ENCODE assay signal across 8 cellular contexts in the genomic region with DNA sequence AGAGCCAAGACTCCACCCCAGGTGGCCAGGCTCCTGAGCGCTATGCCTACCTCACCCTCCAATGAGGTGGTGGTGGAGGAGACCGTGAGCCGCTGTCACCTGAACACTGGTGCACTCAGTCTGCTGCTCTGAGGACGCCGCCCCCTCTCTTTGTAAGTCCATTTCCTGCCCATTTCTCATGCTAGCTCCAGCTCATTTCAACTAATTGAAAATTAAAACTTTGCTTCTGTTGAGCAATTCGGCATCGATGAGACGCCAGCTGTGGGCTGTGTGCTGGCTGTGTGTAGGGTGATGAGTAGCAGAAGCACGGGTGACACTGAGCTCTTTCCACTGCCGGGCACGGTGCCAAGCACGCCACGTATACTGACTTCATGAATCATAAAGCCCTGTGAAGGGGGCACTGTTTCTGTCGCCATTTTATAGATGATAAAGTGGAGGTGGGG. TPM values are rescaled to one million over a fixed set of nuclear protein-coding genes. Genes with fewer than 3 reads are reported as not detected.
DNase-seq lines count a peak whose midpoint lies in the region; ATAC-seq, FAIRE-seq and TF ChIP-seq lines count a peak whose summit lies in the region.

No MANE protein-coding gene starts in this region.

- H3K4me3 ChIP-seq in bronchial epithelial cell (ENCODE audit: low read depth, low read length) = no peak overlapping the region
- peak overlapping the region in 1 of 2 donors; percentile 4 for H3K4me3 ChIP-seq in muscle layer of duodenum (ENCODE audit: low read depth in 1 of 2, low read length in 2 of 2)

- H3K27me3 Mint-ChIP-seq in stimulated activated memory B cell treated with anti-CD40 and anti-IgM and Interleukin-4, amounts not matched to agents 10 μg/mL and 1 μg/mL and 100 μg/mL, for 72 hours = no peaks in the 10 kb centered on the region

- FAIRE-seq in bronchial epithelial cell (lab: Jason Lieb, UNC) = no peak

- no peak for TF ChIP-seq CTCF in bronchial epithelial cell (IDR thresholded peaks at IDR 0.05; ENCODE audit: insufficient read depth, low read length, severe bottlenecking)

- H3K27me3 ChIP-seq in bronchial epithelial cell (ENCODE audit: control insufficient read depth, insufficient read depth, low read length) (peaks cover 16% of the 10 kb centered on the region), muscle layer of duodenum (ENCODE audit: low read depth, low read length) (no peaks in the 10 kb centered on the region)

- DNase-seq in NCI-H2107 treated with DMSO at 0.1 percent for 48 hours (lab: John Stamatoyannopoulos, UW; ENCODE audit: unreplicated experiment) = peak; percentile 80
- no peak for DNase-seq in NCI-H2107 (lab: John Stamatoyannopoulos, UW)
- peak; percentile 81 for DNase-seq in activated CD4-positive, CD25-positive, alpha-beta regulatory T cell treated with anti-CD3 and anti-CD28 coated beads, Interleukin-2, amount 50 U/mL, for 72 hours
- DNase-seq in bronchial epithelial cell (ENCODE audit: low read depth) = peak; percentile 27
- no peak for DNase-seq in cortex of kidney (lab: John Stamatoyannopoulos, UW)
- DNase-seq in cerebellar cortex (ENCODE audit: low spot score) = no peak

- H3K27ac Mint-ChIP-seq in stimulated activated memory B cell treated with anti-CD40 and anti-IgM and Interleukin-4, amounts not matched to agents 10 μg/mL and 1 μg/mL and 100 μg/mL, for 72 hours = peak overlapping the region; percentile 75

- H3K4me1 ChIP-seq in muscle layer of duodenum (ENCODE audit: control insufficient read depth in 1 of 2, insufficient read depth in 2 of 2, low read length in 2 of 2) = peaks cover 7 to 65% of the 10 kb centered on the region in 2 donors

- H3K36me3 Mint-ChIP-seq in stimulated activated memory B cell treated with anti-CD40 and anti-IgM and Interleukin-4, amounts not matched to agents 10 μg/mL and 1 μg/mL and 100 μg/mL, for 72 hours = peaks cover 39% of the 10 kb centered on the region

- no peaks in the 10 kb centered on the region for H3K9me3 Mint-ChIP-seq in stimulated activated memory B cell treated with anti-CD40 and anti-IgM and Interleukin-4, amounts not matched to agents 10 μg/mL and 1 μg/mL and 100 μg/mL, for 72 hours

- ATAC-seq in stimulated activated memory B cell treated with anti-CD40 and anti-IgM and Interleukin-4, amounts not matched to agents 10 μg/mL and 1 μg/mL and 100 μg/mL, for 72 hours = no peak

- peak overlapping the region; percentile 37 for H3K27ac ChIP-seq in muscle layer of duodenum (ENCODE audit: low read length)

- peak overlapping the region; percentile 67 for H3K4me3 Mint-ChIP-seq in stimulated activated memory B cell treated with anti-CD40 and anti-IgM and Interleukin-4, amounts not matched to agents 10 μg/mL and 1 μg/mL and 100 μg/mL, for 72 hours

- no peaks in the 10 kb centered on the region for H3K9me3 ChIP-seq in muscle layer of duodenum (ENCODE audit: control insufficient read depth in 1 of 2, low read length in 2 of 2)

- H3K36me3 ChIP-seq in bronchial epithelial cell (ENCODE audit: control insufficient read depth, insufficient read depth, low read length) (no peaks in the 10 kb centered on the region), muscle layer of duodenum (ENCODE audit: control insufficient read depth in 1 of 2, insufficient read depth in 2 of 2, low read length in 2 of 2) (no peaks in the 10 kb centered on the region)

- peaks cover 96% of the 10 kb centered on the region for H3K4me1 Mint-ChIP-seq in stimulated activated memory B cell treated with anti-CD40 and anti-IgM and Interleukin-4, amounts not matched to agents 10 μg/mL and 1 μg/mL and 100 μg/mL, for 72 hours

RNA-seq across cellular contexts. Expression of a gene that starts 11.2 kb away (rescaled TPM):
- under 0.01 TPM in 2 replicates for total RNA-seq in bronchial epithelial cell

RNA-seq across cellular contexts. Expression of a gene that starts 51.8 kb away (rescaled TPM):
- total RNA-seq in bronchial epithelial cell = 25.8 and 34.9 TPM in 2 replicates

Comparison
In these comparisons a context has a peak if more than half of its experiments do, and no peak if none do; other contexts are left out.
1. DNase-seq: peak in NCI-H2107 treated with DMSO at 0.1 percent for 48 hours (single experiment), activated CD4-positive, CD25-positive, alpha-beta regulatory T cell treated with anti-CD3 and anti-CD28 coated beads, Interleukin-2, amount 50 U/mL, for 72 hours (single experiment) and bronchial epithelial cell (single experiment); none in NCI-H2107 (single experiment), cortex of kidney (single experiment) and cerebellar cortex (single experiment).